8 cellular contexts compared by ENCODE assay signal in the genomic region with DNA sequence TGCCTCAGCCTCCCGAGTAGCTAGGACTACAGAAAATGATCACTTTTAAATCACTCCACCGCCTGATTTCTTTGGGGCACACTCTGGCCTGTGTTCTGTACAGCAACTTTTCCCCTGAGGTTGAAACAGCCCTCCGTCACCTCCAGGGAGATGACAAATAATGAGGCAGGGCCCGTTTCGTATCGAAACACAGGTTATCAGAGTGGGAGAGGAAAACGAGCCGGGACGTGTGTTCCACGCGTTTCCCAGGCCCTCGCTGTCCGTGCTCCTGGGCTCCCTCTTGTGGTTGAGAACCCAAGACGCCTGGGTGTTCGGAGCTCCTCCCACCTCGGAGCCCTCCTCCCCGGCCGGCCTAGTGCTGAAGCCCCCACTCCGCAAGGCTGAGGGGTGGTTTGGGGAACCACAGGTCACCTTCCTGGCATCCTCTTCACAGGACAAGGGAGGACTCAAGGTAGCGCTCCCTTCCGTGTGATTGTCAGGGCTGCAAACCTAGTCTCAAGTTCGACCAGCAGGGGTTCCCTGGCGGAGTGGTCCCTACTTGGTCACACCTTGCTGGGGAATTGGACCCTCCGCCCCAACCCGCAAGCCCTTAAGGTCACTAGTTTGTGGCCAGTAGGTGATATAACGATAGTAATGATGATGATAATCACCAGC. TPM values are rescaled to one million over a fixed set of nuclear protein-coding genes. Genes with fewer than 3 reads are reported as not detected.
DNase-seq lines count a peak whose midpoint lies in the region; ATAC-seq and TF ChIP-seq lines count a peak whose summit lies in the region.

No MANE protein-coding gene starts in this region.

- peaks cover 3% of the 10 kb centered on the region for H3K27me3 ChIP-seq in CD4-positive, alpha-beta T cell (ENCODE audit: control insufficient read depth, insufficient read depth, low read length)
- H3K27me3 ChIP-seq in suprapubic skin, result peaks cover 12% of the 10 kb centered on the region

- in situ Hi-C loops in KBM-7 (cut with MboI; ENCODE audit: low pct_unique_long_range_greater_than_20kb, low sequenced_read_pairs), result loop anchor here (25.0 kb wide), 1 partner anchor 286 kb away; no protein-coding TSS in a partner anchor

- H3K9me3 Mint-ChIP-seq in CD4-positive, alpha-beta T cell, result no peaks in the 10 kb centered on the region
- H3K9me3 Mint-ChIP-seq in osteocyte (ENCODE audit: unreplicated experiment), result no peaks in the 10 kb centered on the region

- TF ChIP-seq POLR2A in Raji (IDR thresholded peaks at IDR 0.05; ENCODE audit: insufficient read depth, low read depth, low read length) (peak; percentile 66), suprapubic skin (IDR thresholded peaks at IDR 0.05) (no peak)

- intact Hi-C loops in CD4-positive, alpha-beta T cell (cut with DNase I, micrococcal nuclease), result loop anchor here in 1 of 2 experiments (2.0 kb wide), 1 partner anchor 644 kb away; no protein-coding TSS in a partner anchor

- H3K9me3 ChIP-seq in CD4-positive, alpha-beta T cell (ENCODE audit: control insufficient read depth, low read length), result no peaks in the 10 kb centered on the region
- no peaks in the 10 kb centered on the region for H3K9me3 ChIP-seq in suprapubic skin

- H3K36me3 Mint-ChIP-seq in CD4-positive, alpha-beta T cell (ENCODE audit: low read depth), result no peaks in the 10 kb centered on the region
- H3K36me3 Mint-ChIP-seq in osteocyte (ENCODE audit: unreplicated experiment), result no peaks in the 10 kb centered on the region

- no peaks in the 10 kb centered on the region for H3K36me3 ChIP-seq in suprapubic skin

- CTCF ChIA-PET in CD4-positive, alpha-beta T cell (lab: Charles Lee), result interaction anchor here (0.6 to 1.7 kb wide), 27 partner anchors 10 to 650 kb away, joined by 3 to 8 read pairs (median 3); a partner anchor contains a TSS

- no peak overlapping the region for H3K27ac Mint-ChIP-seq in CD4-positive, alpha-beta T cell
- H3K27ac Mint-ChIP-seq in osteocyte (ENCODE audit: unreplicated experiment), result no peak overlapping the region

- peak; percentile 95 for ATAC-seq in CD4-positive, alpha-beta T cell (ENCODE audit: poor library complexity)
- ATAC-seq in GM21367 (IDR thresholded peaks at IDR 0.05; ENCODE audit: unreplicated experiment), result peak; percentile 84

- peak; percentile 62 to 77 (median 67) for DNase-seq in CD4-positive, alpha-beta T cell
- DNase-seq in KBM-7 (peak; percentile 79), germinal center (ENCODE audit: low spot score) (peak; percentile 82), osteocyte (ENCODE audit: extremely low spot score, unreplicated experiment) (peak; percentile 90), suprapubic skin (ENCODE audit: low spot score in 2 of 2) (peak in 1 of 2 donors; percentile 86)
- DNase-seq in activated gamma-delta T cell treated with anti-CD3 and anti-CD28 coated beads, Interleukin-2, amount 50 U/mL, for 16 hours (ENCODE audit: low read depth), result peak; percentile 62

- H3K4me1 Mint-ChIP-seq in CD4-positive, alpha-beta T cell (ENCODE audit: low read depth), result peaks cover 12% of the 10 kb centered on the region
- H3K4me1 Mint-ChIP-seq in osteocyte (ENCODE audit: unreplicated experiment), result peaks cover 20% of the 10 kb centered on the region

- TF ChIP-seq EP300 in suprapubic skin (IDR thresholded peaks at IDR 0.05), result no peak

- H3K4me1 ChIP-seq in suprapubic skin, result peaks cover 7% of the 10 kb centered on the region

- H3K27ac ChIP-seq in CD4-positive, alpha-beta T cell (ENCODE audit: low read depth, low read length), result no peak overlapping the region
- H3K27ac ChIP-seq in suprapubic skin, result no peak overlapping the region

- H3K27me3 Mint-ChIP-seq in CD4-positive, alpha-beta T cell, result peaks cover 22% of the 10 kb centered on the region
- H3K27me3 Mint-ChIP-seq in osteocyte (ENCODE audit: unreplicated experiment), result peaks cover 3% of the 10 kb centered on the region

- peak overlapping the region; percentile 33 for H3K4me3 ChIP-seq in suprapubic skin

- 11% methylated on average over 10 of the region's 26 CpGs for WGBS in suprapubic skin

- TF ChIP-seq CTCF in CD4-positive, alpha-beta T cell (IDR thresholded peaks at IDR 0.05), result peak; percentile 95
- TF ChIP-seq CTCF in osteocyte (IDR thresholded peaks at IDR 0.05) (peak; percentile 95), suprapubic skin (IDR thresholded peaks at IDR 0.05) (peak; percentile 52 to 87)

- POLR2A ChIA-PET in CD4-positive, alpha-beta T cell (lab: Charles Lee), result interaction anchor here (0.5 to 1.1 kb wide), 2 partner anchors 12 to 16 kb away, joined by 3 to 4 read pairs; no protein-coding TSS in a partner anchor

- peak overlapping the region; percentile 79 for H3K4me3 Mint-ChIP-seq in CD4-positive, alpha-beta T cell
- peak overlapping the region; percentile 73 for H3K4me3 Mint-ChIP-seq in osteocyte (ENCODE audit: unreplicated experiment)

RNA-seq across cellular contexts. Expression of a gene that starts 12.8 kb away (rescaled TPM):
- not detected for total RNA-seq in CD4-positive, alpha-beta T cell
- total RNA-seq in osteocyte (6.3 and 6.5 TPM in 2 replicates), suprapubic skin (10 to 100 TPM; 22.7 to 66.9 (median 39.5) TPM)

RNA-seq across cellular contexts. Expression of a gene that starts 30.0 kb away (rescaled TPM):
- 1 to 10 TPM in 1 of 2 experiments, under 1 TPM in 1; 0.42 to 1.2 TPM for total RNA-seq in CD4-positive, alpha-beta T cell
- total RNA-seq in osteocyte (1.9 and 2.7 TPM in 2 replicates), suprapubic skin (1 to 10 TPM in 2 of 4 donors, not detected in 2; 2.9 to 5.5 TPM)

RNA-seq across cellular contexts. Expression of a gene that starts 46.2 kb away (rescaled TPM):
- total RNA-seq in CD4-positive, alpha-beta T cell, result 10 to 100 TPM; 26.8 to 34.0 TPM
- total RNA-seq in osteocyte (64.7 and 71.2 TPM in 2 replicates), suprapubic skin (10 to 100 TPM; 19.7 to 31.0 (median 26.8) TPM)

RNA-seq across cellular contexts. Expression of a gene that starts 48.1 kb away (rescaled TPM):
- total RNA-seq in CD4-positive, alpha-beta T cell, result not detected
- total RNA-seq in osteocyte (5.9 and 8.3 TPM in 2 replicates), suprapubic skin (1 to 10 TPM; 1.2 to 5.8 (median 3.1) TPM)
